In genomic region chr12:52069410-52070242, GRCh38 we compare ENCODE assay signal across 8 cellular contexts. TPM values are rescaled to one million over a fixed set of nuclear protein-coding genes. Genes with fewer than 3 reads are reported as not detected.
DNase-seq lines count a peak whose midpoint lies in the region; ATAC-seq lines count a peak whose summit lies in the region.

TSS of gene ATG101 (plus strand) at chr12:52069978. CDS start at chr12:52073651, 3,673 bp downstream.

- peaks cover 27% of the 10 kb centered on the region for H3K36me3 Mint-ChIP-seq in activated T-helper 1 cell treated with anti-CD3 and anti-CD28 coated beads, Interleukin-12 subunit alpha, Interleukin-12 subunit beta, Interleukin-2, Interleukin-4 antibody, amounts not matched to agents 30 ng/mL and 10 ng/mL and 1 ng/mL, durations not matched to agents 14 hours and 24 hours and 36 hours (ENCODE audit: low read depth)
- H3K36me3 Mint-ChIP-seq in naive B cell = peaks cover 6 to 15% of the 10 kb centered on the region in 2 donors

- H3K4me3 Mint-ChIP-seq in activated T-helper 1 cell treated with anti-CD3 and anti-CD28 coated beads, Interleukin-12 subunit alpha, Interleukin-12 subunit beta, Interleukin-2, Interleukin-4 antibody, amounts not matched to agents 30 ng/mL and 10 ng/mL and 1 ng/mL, durations not matched to agents 14 hours and 24 hours and 36 hours = peak within 1 kb of the TSS; percentile 96
- H3K4me3 Mint-ChIP-seq in naive B cell = peak within 1 kb of the TSS; percentile 89 to 99 (median 96)

- H3F3A ChIP-seq in GM23248 (ENCODE audit: insufficient read depth) = peaks cover 9% of the 10 kb centered on the region; the same call in 1 of the 2 replicates

- peak; percentile 93 for ATAC-seq in naive B cell (ENCODE audit: low read depth in 2 of 2)

- peaks cover 54% of the 10 kb centered on the region for H3K4me1 Mint-ChIP-seq in activated T-helper 1 cell treated with anti-CD3 and anti-CD28 coated beads, Interleukin-12 subunit alpha, Interleukin-12 subunit beta, Interleukin-2, Interleukin-4 antibody, amounts not matched to agents 30 ng/mL and 10 ng/mL and 1 ng/mL, durations not matched to agents 14 hours and 24 hours and 36 hours (ENCODE audit: low read depth)
- H3K4me1 Mint-ChIP-seq in naive B cell = peaks cover 45 to 48% (median 47%) of the 10 kb centered on the region in 3 donors

- H2AFZ ChIP-seq in GM23248 = peak within 1 kb of the TSS; percentile 77

- 1% methylated on average over 56 to 65 of the region's 66 CpGs for WGBS in GM23248 (ENCODE audit: low coverage in 1 of 2, low lambda C conversion rate in 2 of 2, missing lambda C conversion rate in 2 of 2), 2 experiments

- peak within 1 kb of the TSS; percentile 100 for H3K4me3 ChIP-seq in GM23248

- peak within 1 kb of the TSS; percentile 99 for H3K9ac ChIP-seq in GM23248

- in situ Hi-C loops in GM23248 (cut with MboI) = no loop called here

- peak within 1 kb of the TSS; percentile 89 for H3K4me2 ChIP-seq in GM23248 (ENCODE audit: unreplicated experiment)

- no peaks in the 10 kb centered on the region for H3K9me3 Mint-ChIP-seq in activated T-helper 1 cell treated with anti-CD3 and anti-CD28 coated beads, Interleukin-12 subunit alpha, Interleukin-12 subunit beta, Interleukin-2, Interleukin-4 antibody, amounts not matched to agents 30 ng/mL and 10 ng/mL and 1 ng/mL, durations not matched to agents 14 hours and 24 hours and 36 hours
- H3K9me3 Mint-ChIP-seq in naive B cell = no peaks in the 10 kb centered on the region

- H3K27me3 ChIP-seq in GM23248 (replicated peaks; ENCODE audit: insufficient read depth) = no peaks in the 10 kb centered on the region

- peaks cover 2% of the 10 kb centered on the region for H3K27me3 Mint-ChIP-seq in activated T-helper 1 cell treated with anti-CD3 and anti-CD28 coated beads, Interleukin-12 subunit alpha, Interleukin-12 subunit beta, Interleukin-2, Interleukin-4 antibody, amounts not matched to agents 30 ng/mL and 10 ng/mL and 1 ng/mL, durations not matched to agents 14 hours and 24 hours and 36 hours (ENCODE audit: insufficient read depth)
- H3K27me3 Mint-ChIP-seq in naive B cell = peaks cover 0 to 10% (median 8%) of the 10 kb centered on the region in 3 donors

- peaks cover 50% of the 10 kb centered on the region for H3K79me2 ChIP-seq in GM23248 (ENCODE audit: insufficient read depth)

- no peaks in the 10 kb centered on the region for H3K9me3 ChIP-seq in GM23248 (ENCODE audit: low read depth)

- intact Hi-C loops in activated T-helper 1 cell treated with anti-CD3 and anti-CD28 coated beads, Interleukin-12 subunit alpha, Interleukin-12 subunit beta, Interleukin-2, Interleukin-4 antibody, amounts not matched to agents 30 ng/mL and 10 ng/mL and 1 ng/mL, durations not matched to agents 14 hours and 24 hours and 36 hours (cut with micrococcal nuclease) = loop anchor here (1.0 to 2.0 kb wide), 8 partner anchors 14 to 937 kb away; partner anchors contain the start of genes EIF4B and NR4A1

- H3K36me3 ChIP-seq in GM23248 (ENCODE audit: low read depth) = no peaks in the 10 kb centered on the region; the same call in 1 of the 2 replicates

- peaks cover 2% of the 10 kb centered on the region; the same call in 1 of the 2 replicates for H4K20me1 ChIP-seq in GM23248 (ENCODE audit: insufficient read depth)

- H3K9me2 ChIP-seq in GM23248 (ENCODE audit: insufficient read depth) = no peaks in the 10 kb centered on the region

- H3K27ac Mint-ChIP-seq in activated T-helper 1 cell treated with anti-CD3 and anti-CD28 coated beads, Interleukin-12 subunit alpha, Interleukin-12 subunit beta, Interleukin-2, Interleukin-4 antibody, amounts not matched to agents 30 ng/mL and 10 ng/mL and 1 ng/mL, durations not matched to agents 14 hours and 24 hours and 36 hours = peak within 1 kb of the TSS; percentile 99
- H3K27ac Mint-ChIP-seq in naive B cell = peak within 1 kb of the TSS; percentile 98 to 100 (median 100)

- peak within 1 kb of the TSS; percentile 88 for H3K27ac ChIP-seq in GM23248

- peaks cover 36% of the 10 kb centered on the region for H3K4me1 ChIP-seq in GM23248 (ENCODE audit: insufficient read depth)

- peak; percentile 96 for DNase-seq in EL
- peak; percentile 98 for DNase-seq in GM23248
- peak; percentile 89 to 96 for DNase-seq in Kasumi-1 (lab: John Stamatoyannopoulos, UW)
- peak; percentile 96 for DNase-seq in RKO (ENCODE audit: low spot score)
- DNase-seq in activated T-helper 1 cell treated with anti-CD3 and anti-CD28 coated beads, Interleukin-12 subunit alpha, Interleukin-12 subunit beta, Interleukin-2, Interleukin-4 antibody, amounts not matched to agents 30 ng/mL and 10 ng/mL and 1 ng/mL, durations not matched to agents 14 hours and 24 hours and 36 hours (ENCODE audit: low spot score) = peak; percentile 84
- DNase-seq in fibroblast of gingiva (ENCODE audit: low read depth) = peak; percentile 95
- DNase-seq in naive B cell = peak; percentile 93
- DNase-seq in stimulated activated naive CD4-positive, alpha-beta T cell (lab: John Stamatoyannopoulos, UW) = peak; percentile 74 to 98 (median 86)

RNA-seq across cellular contexts. Expression of gene ATG101, which starts in this region (rescaled TPM):
- 113 and 139 TPM in 2 replicates for total RNA-seq in GM23248 (2014; rRNA removed; shearing (Covaris generic))
- polyA plus RNA-seq in GM23248 (2016; fragmentation: Nextera tagmentation; extraction: Ambion mirVana) (77.3 and 77.9 TPM in 2 replicates), naive B cell (ENCODE audit: low read depth in 6 of 6) (10 to 100 TPM; 20.1 to 35.5 (median 24.4) TPM)
- total RNA-seq in activated T-helper 1 cell treated with anti-CD3 and anti-CD28 coated beads, Interleukin-12 subunit alpha, Interleukin-12 subunit beta, Interleukin-2, Interleukin-4 antibody, amounts not matched to agents 30 ng/mL and 10 ng/mL and 1 ng/mL, durations not matched to agents 14 hours and 24 hours and 36 hours = 56.2 and 63.3 TPM in 2 replicates

Comparison
In these comparisons a context has a peak if more than half of its experiments do, and no peak if none do; other contexts are left out.
1. Peak in every context shown above with its lines: DNase-seq, ATAC-seq, H3K4me3 ChIP-seq and H3K27ac ChIP-seq.